In the genomic region with DNA sequence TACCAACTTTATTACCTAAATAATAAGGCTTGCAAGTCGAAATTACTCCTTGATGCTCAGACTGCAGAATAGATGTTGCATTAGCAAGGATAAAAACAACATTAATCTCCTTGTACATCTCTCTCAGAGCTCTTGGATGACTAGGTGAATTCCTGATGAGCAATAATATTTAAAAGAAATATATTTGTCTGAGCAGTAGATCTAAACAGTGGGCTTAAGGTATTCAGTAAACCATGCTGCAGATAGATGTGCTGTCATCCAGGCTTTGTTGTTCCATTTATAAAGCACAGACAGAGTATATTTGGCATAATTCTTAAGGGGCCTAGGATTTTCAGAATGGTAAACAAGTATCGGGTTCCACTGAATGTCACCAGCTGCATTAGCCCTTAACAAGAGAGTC, we compare ENCODE assay signal across 30 cellular contexts.
"Had no signal": no experiment of that assay in that cellular context is flagged by ENCODE, and none has a peak within 500 bp of the region (broad histone marks: within the 10 kb centered on the region; RNA-seq: fewer than 3 reads in every experiment).

No MANE protein-coding gene starts in this region.

- H3K27ac Mint-ChIP-seq: activated CD4-positive, alpha-beta memory T cell treated with anti-CD3 and anti-CD28 coated beads for 36 hours; activated CD4-positive, alpha-beta T cell treated with anti-CD3 and anti-CD28 coated beads for 36 hours; activated CD4-positive, alpha-beta T cell treated with anti-CD3 and anti-CD28 coated beads, Interleukin-2, amount 10 ng/mL, durations not matched to agents 24 days and 14 days; activated CD8-positive, alpha-beta memory T cell treated with anti-CD3 and anti-CD28 coated beads, Interleukin-2, amount 10 ng/mL, durations not matched to agents 7 days and 5 days; activated CD8-positive, alpha-beta T cell treated with anti-CD3 and anti-CD28 coated beads, Interleukin-2, amount 10 ng/mL, durations not matched to agents 7 days and 5 days; activated naive CD4-positive, alpha-beta T cell treated with anti-CD3 and anti-CD28 coated beads, Interleukin-2, amount 10 ng/mL, durations not matched to agents 7 days and 5 days; activated naive CD4-positive, alpha-beta T cell treated with anti-CD3 and anti-CD28 coated beads, Interleukin-2, amount 50 U/mL, for 72 hours; activated naive CD8-positive, alpha-beta T cell treated with anti-CD3 and anti-CD28 coated beads, Interleukin-2, amount 10 ng/mL, durations not matched to agents 7 days and 5 days; activated T-helper 1 cell treated with anti-CD3 and anti-CD28 coated beads, Interleukin-12 subunit alpha, Interleukin-12 subunit beta, Interleukin-2, Interleukin-4 antibody, amounts not matched to agents 30 ng/mL and 10 ng/mL and 1 ng/mL, durations not matched to agents 14 hours and 24 hours and 36 hours; effector memory CD8-positive, alpha-beta T cell had no signal

- DNase-seq: activated CD4-positive, alpha-beta memory T cell treated with anti-CD3 and anti-CD28 coated beads for 36 hours; activated CD4-positive, alpha-beta T cell treated with anti-CD3 and anti-CD28 coated beads for 36 hours; activated CD4-positive, alpha-beta T cell treated with anti-CD3 and anti-CD28 coated beads, Interleukin-2, amount 10 ng/mL, durations not matched to agents 24 days and 14 days; activated CD4-positive, CD25-positive, alpha-beta regulatory T cell; activated CD4-positive, CD25-positive, alpha-beta regulatory T cell treated with anti-CD3 and anti-CD28 coated beads, Interleukin-2, amount 50 U/mL, for 72 hours; activated CD8-positive, alpha-beta memory T cell treated with anti-CD3 and anti-CD28 coated beads, Interleukin-2, amount 10 ng/mL, durations not matched to agents 7 days and 5 days; activated CD8-positive, alpha-beta memory T cell treated with anti-CD3 and anti-CD28 coated beads, Interleukin-2, amount 50 U/mL, for 4 hours; activated CD8-positive, alpha-beta T cell treated with anti-CD3 and anti-CD28 coated beads, Interleukin-2, amount 10 ng/mL, durations not matched to agents 7 days and 5 days; activated gamma-delta T cell; activated naive CD4-positive, alpha-beta T cell; activated naive CD4-positive, alpha-beta T cell treated with anti-CD3 and anti-CD28 coated beads, Interleukin-2, amount 10 ng/mL, durations not matched to agents 7 days and 5 days; activated naive CD8-positive, alpha-beta T cell treated with anti-CD3 and anti-CD28 coated beads, Interleukin-2, amount 10 ng/mL, durations not matched to agents 7 days and 5 days; activated T-cell treated with anti-CD3 and anti-CD28 coated beads, Interleukin-2, amount 50 U/mL, for 1 hour; activated T-cell treated with anti-CD3 and anti-CD28 coated beads, Interleukin-2, amount 50 U/mL, for 48 hours; amniotic stem cell; anterior cingulate cortex; brain microvascular endothelial cell; caudate nucleus; cortex of kidney; dermis blood vessel endothelial cell; effector CD4-positive, alpha-beta T cell; effector memory CD8-positive, alpha-beta T cell; erythroblast; foreskin melanocyte; heart right ventricle; T-helper 2 cell had no signal

- H3K4me3 Mint-ChIP-seq: activated CD4-positive, alpha-beta memory T cell treated with anti-CD3 and anti-CD28 coated beads for 36 hours; activated CD4-positive, alpha-beta T cell treated with anti-CD3 and anti-CD28 coated beads for 36 hours; activated CD4-positive, alpha-beta T cell treated with anti-CD3 and anti-CD28 coated beads, Interleukin-2, amount 10 ng/mL, durations not matched to agents 24 days and 14 days; activated CD8-positive, alpha-beta memory T cell treated with anti-CD3 and anti-CD28 coated beads, Interleukin-2, amount 10 ng/mL, durations not matched to agents 7 days and 5 days; activated CD8-positive, alpha-beta T cell treated with anti-CD3 and anti-CD28 coated beads, Interleukin-2, amount 10 ng/mL, durations not matched to agents 7 days and 5 days; activated naive CD4-positive, alpha-beta T cell treated with anti-CD3 and anti-CD28 coated beads, Interleukin-2, amount 10 ng/mL, durations not matched to agents 7 days and 5 days; activated naive CD8-positive, alpha-beta T cell treated with anti-CD3 and anti-CD28 coated beads, Interleukin-2, amount 10 ng/mL, durations not matched to agents 7 days and 5 days; activated T-helper 1 cell treated with anti-CD3 and anti-CD28 coated beads, Interleukin-12 subunit alpha, Interleukin-12 subunit beta, Interleukin-2, Interleukin-4 antibody, amounts not matched to agents 30 ng/mL and 10 ng/mL and 1 ng/mL, durations not matched to agents 14 hours and 24 hours and 36 hours; effector memory CD8-positive, alpha-beta T cell had no signal

- H3K4me1 Mint-ChIP-seq: activated CD4-positive, alpha-beta T cell treated with anti-CD3 and anti-CD28 coated beads for 36 hours; activated CD4-positive, alpha-beta T cell treated with anti-CD3 and anti-CD28 coated beads, Interleukin-2, amount 10 ng/mL, durations not matched to agents 24 days and 14 days; activated CD8-positive, alpha-beta memory T cell treated with anti-CD3 and anti-CD28 coated beads, Interleukin-2, amount 10 ng/mL, durations not matched to agents 7 days and 5 days; activated naive CD4-positive, alpha-beta T cell treated with anti-CD3 and anti-CD28 coated beads, Interleukin-2, amount 10 ng/mL, durations not matched to agents 7 days and 5 days; activated naive CD8-positive, alpha-beta T cell treated with anti-CD3 and anti-CD28 coated beads, Interleukin-2, amount 10 ng/mL, durations not matched to agents 7 days and 5 days had no signal

- H3K9me3 Mint-ChIP-seq: activated CD4-positive, alpha-beta T cell treated with anti-CD3 and anti-CD28 coated beads, Interleukin-2, amount 10 ng/mL, durations not matched to agents 24 days and 14 days; activated T-helper 1 cell treated with anti-CD3 and anti-CD28 coated beads, Interleukin-12 subunit alpha, Interleukin-12 subunit beta, Interleukin-2, Interleukin-4 antibody, amounts not matched to agents 30 ng/mL and 10 ng/mL and 1 ng/mL, durations not matched to agents 14 hours and 24 hours and 36 hours had no signal

- H3K36me3 Mint-ChIP-seq: activated CD4-positive, alpha-beta memory T cell treated with anti-CD3 and anti-CD28 coated beads for 36 hours; activated CD8-positive, alpha-beta memory T cell treated with anti-CD3 and anti-CD28 coated beads, Interleukin-2, amount 10 ng/mL, durations not matched to agents 7 days and 5 days; activated naive CD4-positive, alpha-beta T cell treated with anti-CD3 and anti-CD28 coated beads, Interleukin-2, amount 10 ng/mL, durations not matched to agents 7 days and 5 days; activated naive CD4-positive, alpha-beta T cell treated with anti-CD3 and anti-CD28 coated beads, Interleukin-2, amount 50 U/mL, for 72 hours; activated naive CD8-positive, alpha-beta T cell treated with anti-CD3 and anti-CD28 coated beads, Interleukin-2, amount 10 ng/mL, durations not matched to agents 7 days and 5 days had no signal

- H3K27me3 Mint-ChIP-seq: activated CD4-positive, alpha-beta memory T cell treated with anti-CD3 and anti-CD28 coated beads for 36 hours; activated CD4-positive, alpha-beta T cell treated with anti-CD3 and anti-CD28 coated beads for 36 hours; activated CD4-positive, alpha-beta T cell treated with anti-CD3 and anti-CD28 coated beads, Interleukin-2, amount 10 ng/mL, durations not matched to agents 24 days and 14 days; activated CD8-positive, alpha-beta memory T cell treated with anti-CD3 and anti-CD28 coated beads, Interleukin-2, amount 10 ng/mL, durations not matched to agents 7 days and 5 days; activated naive CD4-positive, alpha-beta T cell treated with anti-CD3 and anti-CD28 coated beads, Interleukin-2, amount 10 ng/mL, durations not matched to agents 7 days and 5 days; activated naive CD8-positive, alpha-beta T cell treated with anti-CD3 and anti-CD28 coated beads, Interleukin-2, amount 10 ng/mL, durations not matched to agents 7 days and 5 days; effector memory CD8-positive, alpha-beta T cell had no signal

- H3K4me3 ChIP-seq: esophagus muscularis mucosa, gastroesophageal sphincter, heart right ventricle had no signal
